In the genomic region with DNA sequence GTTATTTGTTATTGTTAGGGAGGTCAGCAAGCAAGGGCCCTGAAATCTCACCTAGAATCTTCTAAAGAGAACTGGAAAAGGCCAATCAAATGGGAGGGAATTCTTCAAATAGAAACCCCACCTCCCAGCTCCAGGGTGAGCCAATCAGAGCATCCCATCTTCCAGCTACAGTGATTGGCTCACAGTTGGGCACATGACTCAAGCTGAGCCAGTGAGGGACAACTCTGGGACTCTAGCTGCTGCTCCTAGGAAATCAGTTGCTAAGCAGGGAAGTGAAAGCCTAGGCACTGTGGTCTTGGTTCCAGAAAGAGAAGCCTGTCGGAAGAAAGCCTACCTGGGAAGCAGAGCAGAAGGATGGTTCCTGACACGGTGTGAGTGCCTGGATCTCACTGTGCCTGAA, we compare ENCODE assay signal across 1 cellular context.
TF ChIP-seq lines count a peak whose summit lies in the region.

No MANE protein-coding gene starts in this region.

TF ChIP-seq in GM12878, 131 proteins besides CTCF, POLR2A, EP300 and RAD21:
- TF ChIP-seq, protein P1, sequence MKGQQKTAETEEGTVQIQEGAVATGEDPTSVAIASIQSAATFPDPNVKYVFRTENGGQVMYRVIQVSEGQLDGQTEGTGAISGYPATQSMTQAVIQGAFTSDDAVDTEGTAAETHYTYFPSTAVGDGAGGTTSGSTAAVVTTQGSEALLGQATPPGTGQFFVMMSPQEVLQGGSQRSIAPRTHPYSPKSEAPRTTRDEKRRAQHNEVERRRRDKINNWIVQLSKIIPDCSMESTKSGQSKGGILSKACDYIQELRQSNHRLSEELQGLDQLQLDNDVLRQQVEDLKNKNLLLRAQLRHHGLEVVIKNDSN (IDR thresholded peaks at IDR 0.05; ENCODE audit: borderline replicate concordance, extremely low read length, insufficient read depth, low read depth, low read length): peak; percentile 71
- TF ChIP-seq RFX5 (IDR thresholded peaks at IDR 0.05; ENCODE audit: low read depth, low read length) (peak; percentile 62), YY1 (IDR thresholded peaks at IDR 0.05; ENCODE audit: low read depth, low read length) (no peak)
- TF ChIP-seq, protein P2, sequence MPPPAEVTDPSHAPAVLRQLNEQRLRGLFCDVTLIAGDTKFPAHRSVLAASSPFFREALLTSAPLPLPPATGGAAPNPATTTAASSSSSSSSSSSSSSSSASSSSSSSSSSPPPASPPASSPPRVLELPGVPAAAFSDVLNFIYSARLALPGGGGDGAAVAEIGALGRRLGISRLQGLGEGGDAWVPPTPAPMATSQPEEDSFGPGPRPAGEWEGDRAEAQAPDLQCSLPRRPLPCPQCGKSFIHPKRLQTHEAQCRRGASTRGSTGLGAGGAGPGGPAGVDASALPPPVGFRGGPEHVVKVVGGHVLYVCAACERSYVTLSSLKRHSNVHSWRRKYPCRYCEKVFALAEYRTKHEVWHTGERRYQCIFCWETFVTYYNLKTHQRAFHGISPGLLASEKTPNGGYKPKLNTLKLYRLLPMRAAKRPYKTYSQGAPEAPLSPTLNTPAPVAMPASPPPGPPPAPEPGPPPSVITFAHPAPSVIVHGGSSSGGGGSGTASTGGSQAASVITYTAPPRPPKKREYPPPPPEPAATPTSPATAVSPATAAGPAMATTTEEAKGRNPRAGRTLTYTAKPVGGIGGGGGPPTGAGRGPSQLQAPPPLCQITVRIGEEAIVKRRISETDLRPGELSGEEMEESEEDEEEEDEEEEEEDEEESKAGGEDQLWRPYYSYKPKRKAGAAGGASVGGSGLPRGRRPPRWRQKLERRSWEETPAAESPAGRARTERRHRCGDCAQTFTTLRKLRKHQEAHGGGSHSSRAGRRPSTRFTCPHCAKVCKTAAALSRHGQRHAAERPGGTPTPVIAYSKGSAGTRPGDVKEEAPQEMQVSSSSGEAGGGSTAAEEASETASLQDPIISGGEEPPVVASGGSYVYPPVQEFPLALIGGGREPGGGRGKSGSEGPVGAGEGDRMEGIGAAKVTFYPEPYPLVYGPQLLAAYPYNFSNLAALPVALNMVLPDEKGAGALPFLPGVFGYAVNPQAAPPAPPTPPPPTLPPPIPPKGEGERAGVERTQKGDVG (CRISPR knock-in tag; IDR thresholded peaks at IDR 0.05): no peak
